21 cellular contexts compared by ENCODE assay signal in the genomic region with DNA sequence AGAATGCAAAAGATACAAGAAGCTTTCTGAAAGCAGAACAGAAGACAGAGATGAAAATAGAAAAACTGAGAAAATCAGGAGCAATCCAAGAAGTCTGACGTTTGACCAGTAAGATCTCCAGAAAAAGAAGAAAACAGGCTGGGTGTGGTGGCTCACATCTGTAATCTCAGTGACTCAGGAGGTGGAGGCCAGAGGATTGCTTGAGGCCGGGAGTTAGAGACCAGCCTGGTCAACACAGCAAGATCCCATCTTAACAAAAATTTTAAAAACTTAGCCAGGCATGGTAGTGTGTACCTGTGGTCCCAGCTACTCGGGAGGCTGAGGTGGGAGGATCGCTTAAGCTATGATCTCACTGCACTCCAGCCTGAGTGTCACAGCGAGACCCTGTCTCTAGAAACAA. TPM values are rescaled to one million over a fixed set of nuclear protein-coding genes. Genes with fewer than 3 reads are reported as not detected.
DNase-seq lines count a peak whose midpoint lies in the region; ATAC-seq and TF ChIP-seq lines count a peak whose summit lies in the region.
"Had no signal": no experiment of that assay in that cellular context is flagged by ENCODE, and none has a peak within 500 bp of the region (broad histone marks: within the 10 kb centered on the region; RNA-seq: fewer than 3 reads in every experiment).

No MANE protein-coding gene starts in this region.

- no peak overlapping the region for H3K4me3 Mint-ChIP-seq in activated naive CD8-positive, alpha-beta T cell treated with anti-CD3 and anti-CD28 coated beads, Interleukin-2, amount 50 U/mL, for 24 hours
- H3K4me3 Mint-ChIP-seq: neural crest cell; T-helper 2 cell treated with Interferon-gamma antibody and Interleukin-4, amounts not matched to agents 5 μg/mL and 100 μg/mL, for 36 hours had no signal

- no peaks in the 10 kb centered on the region for H3K27me3 ChIP-seq in right atrium auricular region
- no peaks in the 10 kb centered on the region for H3K27me3 ChIP-seq in layer of hippocampus (ENCODE audit: control insufficient read depth, insufficient read depth, low read length)
- H3K27me3 ChIP-seq: uterus had no signal

- peaks cover 0 to 34% of the 10 kb centered on the region in 2 donors for H3K4me1 ChIP-seq in right atrium auricular region
- H3K4me1 ChIP-seq: prostate gland, uterus had no signal

- TF ChIP-seq CTCF in right atrium auricular region (IDR thresholded peaks at IDR 0.05) = no peak

- no peaks in the 10 kb centered on the region for H3K36me3 ChIP-seq in right atrium auricular region
- H3K36me3 ChIP-seq: prostate gland, uterus had no signal

- H3K9me3 ChIP-seq in right atrium auricular region = no peaks in the 10 kb centered on the region
- H3K9me3 ChIP-seq: prostate gland, uterus had no signal

- H3K4me1 Mint-ChIP-seq in activated naive CD8-positive, alpha-beta T cell treated with anti-CD3 and anti-CD28 coated beads, Interleukin-2, amount 50 U/mL, for 24 hours = peaks cover 37% of the 10 kb centered on the region

- ATAC-seq in Right ventricle myocardium inferior = no peak
- ATAC-seq in activated naive CD8-positive, alpha-beta T cell treated with anti-CD3 and anti-CD28 coated beads, Interleukin-2, amount 50 U/mL, for 24 hours = no peak
- ATAC-seq in GM18511 (IDR thresholded peaks at IDR 0.05; ENCODE audit: unreplicated experiment) = no peak
- ATAC-seq in left lobe of liver = no peak
- no peak for ATAC-seq in GM21786 (IDR thresholded peaks at IDR 0.05; ENCODE audit: unreplicated experiment)
- ATAC-seq: Panc1 had no signal

- intact Hi-C loops in Right ventricle myocardium inferior (cut with DNase I) = no loop called here

- peak overlapping the region; percentile 10 to 53 for H3K27ac ChIP-seq in right atrium auricular region
- H3K27ac ChIP-seq in layer of hippocampus (ENCODE audit: low read depth, low read length) = peak overlapping the region; percentile 27
- H3K27ac ChIP-seq: coronary artery, prostate gland, SK-N-MC, uterus had no signal

- no peak overlapping the region for H3K4me3 ChIP-seq in right atrium auricular region
- H3K4me3 ChIP-seq: coronary artery, prostate gland, SK-N-MC, skin epidermis, uterus had no signal

- no peaks in the 10 kb centered on the region for H3K27me3 Mint-ChIP-seq in activated naive CD8-positive, alpha-beta T cell treated with anti-CD3 and anti-CD28 coated beads, Interleukin-2, amount 50 U/mL, for 24 hours

- H3K9me3 Mint-ChIP-seq in activated naive CD8-positive, alpha-beta T cell treated with anti-CD3 and anti-CD28 coated beads, Interleukin-2, amount 50 U/mL, for 24 hours = no peaks in the 10 kb centered on the region
- H3K9me3 Mint-ChIP-seq: neural crest cell; T-helper 2 cell treated with Interferon-gamma antibody and Interleukin-4, amounts not matched to agents 5 μg/mL and 100 μg/mL, for 36 hours had no signal

- peak overlapping the region; percentile 20 for H3K27ac Mint-ChIP-seq in activated naive CD8-positive, alpha-beta T cell treated with anti-CD3 and anti-CD28 coated beads, Interleukin-2, amount 50 U/mL, for 24 hours
- H3K27ac Mint-ChIP-seq: T-helper 2 cell treated with Interferon-gamma antibody and Interleukin-4, amounts not matched to agents 5 μg/mL and 100 μg/mL, for 36 hours had no signal

- H3K36me3 Mint-ChIP-seq in activated naive CD8-positive, alpha-beta T cell treated with anti-CD3 and anti-CD28 coated beads, Interleukin-2, amount 50 U/mL, for 24 hours (ENCODE audit: low read depth) = peaks cover 35% of the 10 kb centered on the region

- DNase-seq in right atrium auricular region (ENCODE audit: low spot score) (no peak), Right ventricle myocardium inferior (ENCODE audit: missing footprints) (no peak), left lobe of liver (ENCODE audit: low spot score) (no peak), HCEC 1CT (no peak)
- DNase-seq in activated naive CD8-positive, alpha-beta T cell treated with anti-CD3 and anti-CD28 coated beads, Interleukin-2, amount 50 U/mL, for 24 hours = no peak
- DNase-seq: activated CD4-positive, CD25-positive, alpha-beta regulatory T cell treated with anti-CD3 and anti-CD28 coated beads, Interleukin-2, amount 50 U/mL, for 72 hours; activated effector memory CD4-positive, alpha-beta T cell treated with anti-CD3 and anti-CD28 coated beads, Interleukin-2, amount 50 U/mL, for 16 hours; DND-41; KBM-7; NCI-H187 treated with DMSO at 0.1 percent for 48 hours had no signal

RNA-seq across cellular contexts. Expression of a gene that starts 15.8 kb away (rescaled TPM):
- total RNA-seq in right atrium auricular region = 100 to 1,000 TPM; 102 to 180 TPM
- 197 TPM for total RNA-seq in Right ventricle myocardium inferior
- 25.2 TPM for total RNA-seq in left lobe of liver
